ENCODE assay signal across 17 cellular contexts in genomic region chr19:40826699-40827385, GRCh38. TPM values are rescaled to one million over a fixed set of nuclear protein-coding genes. Genes with fewer than 3 reads are reported as not detected.
DNase-seq lines count a peak whose midpoint lies in the region; ATAC-seq and TF ChIP-seq lines count a peak whose summit lies in the region.
"Not testable (repeated sequence)": the region's sequence is repeated elsewhere in the genome, so short reads cannot be mapped to it uniquely, and the experiment has no call there.
"Had no signal": no experiment of that assay in that cellular context is flagged by ENCODE, and none has a peak within 500 bp of the region (broad histone marks: within the 10 kb centered on the region; RNA-seq: fewer than 3 reads in every experiment).

No MANE protein-coding gene starts in this region.

- not testable (repeated sequence) for H3K27me3 Mint-ChIP-seq in IgD-negative memory B cell; activated T-cell treated with anti-CD3 and anti-CD28 coated beads, Interleukin-2, amount 50 U/mL, for 24 hours; activated naive CD8-positive, alpha-beta T cell; naive thymus-derived CD4-positive, alpha-beta T cell
- peaks cover 17% of the 10 kb centered on the region for H3K27me3 Mint-ChIP-seq in endodermal cell (ENCODE audit: insufficient read depth)

- not testable (repeated sequence) for TF ChIP-seq CTCF in endodermal cell (conservative IDR thresholded peaks at IDR 0.05)

- DNase-seq in Ammon's horn (ENCODE audit: low spot score) (peak; percentile 48), T-helper 22 cell (ENCODE audit: low read depth) (peak; percentile 68), endodermal cell (peak; percentile 33)
- DNase-seq in activated T-cell treated with anti-CD3 and anti-CD28 coated beads, Interleukin-2, amount 50 U/mL, for 24 hours, result not testable (repeated sequence)
- DNase-seq in naive thymus-derived CD4-positive, alpha-beta T cell, result peak in 7 of 9 donors; percentile 77 to 93 (median 89)
- DNase-seq in stimulated activated CD8-positive, alpha-beta memory T cell treated with anti-CD3 and anti-CD28 coated beads, Interleukin-7, amount 100 ng/mL, for 4 hours (ENCODE audit: low read depth in 2 of 2), result peak; percentile 46 to 57

- H3K4me3 Mint-ChIP-seq in IgD-negative memory B cell; activated T-cell treated with anti-CD3 and anti-CD28 coated beads, Interleukin-2, amount 50 U/mL, for 24 hours; endodermal cell: not testable (repeated sequence)
- H3K4me3 Mint-ChIP-seq in activated naive CD8-positive, alpha-beta T cell, result peak overlapping the region; percentile 24
- H3K4me3 Mint-ChIP-seq in naive thymus-derived CD4-positive, alpha-beta T cell, result peak overlapping the region in 9 of 10 donors; percentile 22 to 76 (median 52)

- intact Hi-C loops in naive thymus-derived CD4-positive, alpha-beta T cell (cut with micrococcal nuclease), result loop anchor here in 1 of 2 donors (1.0 to 2.0 kb wide), 2 partner anchors 82 to 143 kb away; no protein-coding TSS in a partner anchor

- H3K27me3 ChIP-seq in endodermal cell (ENCODE audit: control insufficient read depth, insufficient read depth, low read length, poor library complexity, severe bottlenecking); naive thymus-derived CD4-positive, alpha-beta T cell (ENCODE audit: control insufficient read depth in 2 of 2, insufficient read depth in 2 of 2, low read length in 2 of 2): not testable (repeated sequence)

- H3K9ac ChIP-seq in endodermal cell (ENCODE audit: extremely low read depth, low read length, poor library complexity, severe bottlenecking), result not testable (repeated sequence)

- H3K4me3 ChIP-seq in endodermal cell (ENCODE audit: low read length), result not testable (repeated sequence)
- peak overlapping the region; percentile 21 for H3K4me3 ChIP-seq in naive thymus-derived CD4-positive, alpha-beta T cell (ENCODE audit: low read length)

- not testable (repeated sequence) for H3K9me3 ChIP-seq in endodermal cell (ENCODE audit: control insufficient read depth, low read length); naive thymus-derived CD4-positive, alpha-beta T cell (ENCODE audit: control insufficient read depth in 2 of 3, low read length in 3 of 3)

- H3K27ac Mint-ChIP-seq in IgD-negative memory B cell, result peak overlapping the region in 2 of 3 donors; percentile 41
- peak overlapping the region; percentile 30 for H3K27ac Mint-ChIP-seq in activated T-cell treated with anti-CD3 and anti-CD28 coated beads, Interleukin-2, amount 50 U/mL, for 24 hours
- peak overlapping the region; percentile 67 for H3K27ac Mint-ChIP-seq in activated naive CD8-positive, alpha-beta T cell
- not testable (repeated sequence) for H3K27ac Mint-ChIP-seq in endodermal cell
- H3K27ac Mint-ChIP-seq in naive thymus-derived CD4-positive, alpha-beta T cell, result peak overlapping the region; percentile 75 to 98 (median 95)

- H3K4me1 ChIP-seq in endodermal cell (ENCODE audit: control insufficient read depth, insufficient read depth, low read length), result not testable (repeated sequence)
- peaks cover 5 to 15% of the 10 kb centered on the region in 2 donors for H3K4me1 ChIP-seq in naive thymus-derived CD4-positive, alpha-beta T cell (ENCODE audit: control insufficient read depth in 2 of 2, insufficient read depth in 2 of 2, low read length in 2 of 2)

- 96 to 99% methylated on average over 9 to 29 of the region's 29 CpGs for WGBS in endodermal cell (ENCODE audit: insufficient coverage in 1 of 2, insufficient read length in 1 of 2), 2 experiments

- H3K36me3 Mint-ChIP-seq in IgD-negative memory B cell, result peaks cover 25% of the 10 kb centered on the region
- not testable (repeated sequence) for H3K36me3 Mint-ChIP-seq in activated T-cell treated with anti-CD3 and anti-CD28 coated beads, Interleukin-2, amount 50 U/mL, for 24 hours (ENCODE audit: low read depth); activated naive CD8-positive, alpha-beta T cell; endodermal cell (ENCODE audit: low read depth)
- H3K36me3 Mint-ChIP-seq in naive thymus-derived CD4-positive, alpha-beta T cell, result peaks cover 4 to 27% (median 11%) of the 10 kb centered on the region in 5 donors

- not testable (repeated sequence) for H3K9me3 Mint-ChIP-seq in IgD-negative memory B cell; activated T-cell treated with anti-CD3 and anti-CD28 coated beads, Interleukin-2, amount 50 U/mL, for 24 hours; activated naive CD8-positive, alpha-beta T cell (ENCODE audit: low read depth); endodermal cell
- H3K9me3 Mint-ChIP-seq in naive thymus-derived CD4-positive, alpha-beta T cell, result peaks cover 0 to 14% (median 0%) of the 10 kb centered on the region in 11 donors

- ATAC-seq in naive thymus-derived CD4-positive, alpha-beta T cell, result peak; percentile 95

- CTCF ChIA-PET in naive thymus-derived CD4-positive, alpha-beta T cell (lab: Charles Lee), result interaction anchor here (1.0 kb wide), 1 partner anchor 164 kb away, joined by 3 read pairs; no protein-coding TSS in a partner anchor

- not testable (repeated sequence) for H3K27ac ChIP-seq in endodermal cell (ENCODE audit: low read depth, low read length)
- peak overlapping the region; percentile 61 for H3K27ac ChIP-seq in naive thymus-derived CD4-positive, alpha-beta T cell (ENCODE audit: low read depth, low read length)

- POLR2A ChIA-PET in naive thymus-derived CD4-positive, alpha-beta T cell (lab: Charles Lee), result interaction anchor here (0.6 to 2.5 kb wide), 6 partner anchors 16 to 148 kb away, joined by 3 to 11 read pairs (median 4); partner anchors contain the start of genes ACTMAP, EGLN2 and SNRPA

- H3K4me1 Mint-ChIP-seq in IgD-negative memory B cell (peaks cover 0 to 11% (median 8%) of the 10 kb centered on the region in 3 donors), endodermal cell (peaks cover 22% of the 10 kb centered on the region)
- H3K4me1 Mint-ChIP-seq in activated T-cell treated with anti-CD3 and anti-CD28 coated beads, Interleukin-2, amount 50 U/mL, for 24 hours (ENCODE audit: low read depth), result peaks cover 27% of the 10 kb centered on the region
- peaks cover 24% of the 10 kb centered on the region for H3K4me1 Mint-ChIP-seq in activated naive CD8-positive, alpha-beta T cell (ENCODE audit: low read depth)
- H3K4me1 Mint-ChIP-seq in naive thymus-derived CD4-positive, alpha-beta T cell, result peaks cover 20 to 47% (median 33%) of the 10 kb centered on the region in 7 donors

- not testable (repeated sequence) for H3K36me3 ChIP-seq in endodermal cell (ENCODE audit: control insufficient read depth, insufficient read depth, low read length); naive thymus-derived CD4-positive, alpha-beta T cell (ENCODE audit: control insufficient read depth in 2 of 3, insufficient read depth in 3 of 3, low read length in 3 of 3)

RNA-seq across cellular contexts. Expression of gene CYP2A6, which starts 23.4 kb away (rescaled TPM):
- polyA plus RNA-seq in IgD-negative memory B cell, result not detected
- not detected for total RNA-seq in endodermal cell
- not detected for polyA plus RNA-seq in endodermal cell (2013, experiment 1 of 2)
- polyA plus RNA-seq in endodermal cell (2013, experiment 2 of 2), result not detected
- under 1 TPM in 3 of 5 experiments, not detected in 2; 0.19 to 0.43 (median 0.27) TPM for total RNA-seq in naive thymus-derived CD4-positive, alpha-beta T cell
- polyA plus RNA-seq in naive thymus-derived CD4-positive, alpha-beta T cell, result not detected
- total RNA-seq: A172; fibroblast of lung; left ventricle myocardium inferior; mononuclear cell; osteocyte; right cardiac atrium; T-helper 1 cell treated with Interleukin-12 subunit alpha and Interleukin-12 subunit beta and Interleukin-4 antibody, amounts not matched to agents 30 ng/mL and 1 ng/mL, for 36 hours had no signal
- polyA plus RNA-seq: fibroblast of lung, right cardiac atrium had no signal

RNA-seq across cellular contexts. Expression of gene EGLN2, which starts 27.9 kb away (rescaled TPM):
- 181 TPM for polyA plus RNA-seq in IgD-negative memory B cell
- 10 to 100 TPM; 87.4 to 99.8 TPM for total RNA-seq in endodermal cell
- 58.5 TPM for polyA plus RNA-seq in endodermal cell (2013, experiment 1 of 2)
- polyA plus RNA-seq in endodermal cell (2013, experiment 2 of 2), result 55.2 TPM
- 100 to 1,000 TPM; 122 to 239 (median 157) TPM for total RNA-seq in naive thymus-derived CD4-positive, alpha-beta T cell
- polyA plus RNA-seq in naive thymus-derived CD4-positive, alpha-beta T cell, result 100 to 1,000 TPM; 154 to 254 TPM

RNA-seq across cellular contexts. Expression of gene RAB4B, which starts 48.8 kb away (rescaled TPM):
- polyA plus RNA-seq in IgD-negative memory B cell, result 141 TPM
- total RNA-seq in endodermal cell, result 10 to 100 TPM; 29.2 to 34.1 TPM
- 30.7 TPM for polyA plus RNA-seq in endodermal cell (2013, experiment 1 of 2)
- polyA plus RNA-seq in endodermal cell (2013, experiment 2 of 2), result 28.4 TPM
- 10 to 100 TPM; 37.6 to 63.0 (median 52.5) TPM for total RNA-seq in naive thymus-derived CD4-positive, alpha-beta T cell
- 10 to 100 TPM; 54.7 to 65.2 TPM for polyA plus RNA-seq in naive thymus-derived CD4-positive, alpha-beta T cell

RNA-seq across cellular contexts. Expression of gene MIA, which starts 51.5 kb away (rescaled TPM):
- polyA plus RNA-seq in IgD-negative memory B cell, result not detected
- total RNA-seq in endodermal cell, result not detected
- 3.2 TPM for polyA plus RNA-seq in endodermal cell (2013, experiment 1 of 2)
- 5.2 TPM for polyA plus RNA-seq in endodermal cell (2013, experiment 2 of 2)
- total RNA-seq in naive thymus-derived CD4-positive, alpha-beta T cell, result 1 to 10 TPM in 2 of 5 experiments, not detected in 3; 4.9 to 7.2 TPM
- not detected for polyA plus RNA-seq in naive thymus-derived CD4-positive, alpha-beta T cell
- total RNA-seq: A172; fibroblast of lung; left ventricle myocardium inferior; mononuclear cell; osteocyte; T-helper 1 cell treated with Interleukin-12 subunit alpha and Interleukin-12 subunit beta and Interleukin-4 antibody, amounts not matched to agents 30 ng/mL and 1 ng/mL, for 36 hours; WTC11 had no signal

RNA-seq across cellular contexts. Expression of gene CYP2A7, which starts 55.2 kb away (rescaled TPM):
- not detected for polyA plus RNA-seq in IgD-negative memory B cell
- total RNA-seq in endodermal cell, result not detected
- polyA plus RNA-seq in endodermal cell (2013, experiment 1 of 2), result not detected
- polyA plus RNA-seq in endodermal cell (2013, experiment 2 of 2), result not detected
- not detected for total RNA-seq in naive thymus-derived CD4-positive, alpha-beta T cell
- not detected for polyA plus RNA-seq in naive thymus-derived CD4-positive, alpha-beta T cell
- total RNA-seq: A172; adrenal gland; fibroblast of lung; left ventricle myocardium inferior; mononuclear cell; osteocyte; right cardiac atrium; T-helper 1 cell treated with Interleukin-12 subunit alpha and Interleukin-12 subunit beta and Interleukin-4 antibody, amounts not matched to agents 30 ng/mL and 1 ng/mL, for 36 hours; WTC11 had no signal
- polyA plus RNA-seq: adrenal gland, fibroblast of lung, right cardiac atrium had no signal
